In genomic region chr5:72816297-72817075, GRCh38 we compare ENCODE assay signal across 1 cellular context.
TF ChIP-seq lines count a peak whose summit lies in the region.

Gene TNPO1, plus strand, starts transcription at chr5:72816661. Its CDS starts 77 bp downstream, at chr5:72816738.

TF ChIP-seq in K562, 482 proteins besides CTCF, POLR2A, EP300 and RAD21 (continued from another document and continues in another):
- TF ChIP-seq MNT (conservative IDR thresholded peaks at IDR 0.05): peak in 1 of 2 experiments; percentile 44; a peak in 2 of 4 replicates
- TF ChIP-seq SOX6 (IDR thresholded peaks at IDR 0.05): peak; percentile 37; the same call in 1 of the 2 replicates
- 0 out of 2 replicates have a peak, but pooled peaks have one; percentile 14 for TF ChIP-seq THAP12 (CRISPR knock-in tag; IDR thresholded peaks at IDR 0.05)
- no peak for TF ChIP-seq ZNF274 (IDR thresholded peaks at IDR 0.05; ENCODE audit: borderline replicate concordance, low read depth, low read length)
- TF ChIP-seq ELK3 (CRISPR knock-in tag; IDR thresholded peaks at IDR 0.05): no peak
- no peak for TF ChIP-seq KDM2B (CRISPR knock-in tag; IDR thresholded peaks at IDR 0.05)
- no peak for TF ChIP-seq ZNF174 (CRISPR knock-in tag; IDR thresholded peaks at IDR 0.05)
- peak in 2 of 3 experiments; percentile 37 to 78; a peak in 4 of 6 replicates for TF ChIP-seq ZBTB11 (CRISPR knock-in tag; IDR thresholded peaks at IDR 0.05)
- TF ChIP-seq HSF4 (CRISPR knock-in tag; IDR thresholded peaks at IDR 0.05; ENCODE audit: borderline replicate concordance): no peak
- TF ChIP-seq RBM15 (IDR thresholded peaks at IDR 0.05; ENCODE audit: insufficient read depth, low read length): no peak
- TF ChIP-seq HCFC1 (IDR thresholded peaks at IDR 0.05; ENCODE audit: low read depth, low read length): no peak
- TF ChIP-seq TBP (optimal IDR thresholded peaks at IDR 0.05; ENCODE audit: low read depth, low read length): peak; percentile 79
- no peak for TF ChIP-seq ZBTB34 (CRISPR knock-in tag; IDR thresholded peaks at IDR 0.05)
- peak; percentile 91; the same call in 1 of the 2 replicates for TF ChIP-seq PHF8 (IDR thresholded peaks at IDR 0.05; ENCODE audit: borderline replicate concordance, low read length)
- no peak for TF ChIP-seq ZNF134 (CRISPR knock-in tag; conservative IDR thresholded peaks at IDR 0.05)
- TF ChIP-seq TEAD1 (CRISPR knock-in tag; IDR thresholded peaks at IDR 0.05): peak in 1 of 2 experiments; percentile 86; a peak in 1 of 4 replicates
- no peak for TF ChIP-seq ZNF589 (CRISPR knock-in tag; IDR thresholded peaks at IDR 0.05; ENCODE audit: low read depth)
- no peak for TF ChIP-seq ZZZ3 (IDR thresholded peaks at IDR 0.05)
- no peak for TF ChIP-seq E2F8 (IDR thresholded peaks at IDR 0.05; ENCODE audit: low read depth, partially characterized antibody)
- TF ChIP-seq SMAD3 (CRISPR knock-in tag; conservative IDR thresholded peaks at IDR 0.05): no peak
- TF ChIP-seq ZNF75A (CRISPR knock-in tag; IDR thresholded peaks at IDR 0.05): no peak
- TF ChIP-seq PHF20 (IDR thresholded peaks at IDR 0.05; ENCODE audit: partially characterized antibody): peak; percentile 75
- no peak for TF ChIP-seq NR2C2 (CRISPR knock-in tag; IDR thresholded peaks at IDR 0.05)
- peak; percentile 22; the same call in 1 of the 2 replicates for TF ChIP-seq NR2C2 (tag; IDR thresholded peaks at IDR 0.05)
- TF ChIP-seq AFF4 (CRISPR knock-in tag; IDR thresholded peaks at IDR 0.05): no peak
- peak; percentile 55; the same call in 1 of the 2 replicates for TF ChIP-seq MAX (CRISPR knock-in tag; IDR thresholded peaks at IDR 0.05)
- TF ChIP-seq SMARCA5 (IDR thresholded peaks at IDR 0.05): no peak
- no peak for TF ChIP-seq HOMEZ (CRISPR knock-in tag; IDR thresholded peaks at IDR 0.05)
- no peak for TF ChIP-seq RAD51 (IDR thresholded peaks at IDR 0.05; ENCODE audit: borderline replicate concordance, low read depth)
- no peak for TF ChIP-seq MECOM (CRISPR knock-in tag; IDR thresholded peaks at IDR 0.05)
- TF ChIP-seq THRB (CRISPR knock-in tag; conservative IDR thresholded peaks at IDR 0.05): no peak
- peak; percentile 79 for TF ChIP-seq HMGN3 (IDR thresholded peaks at IDR 0.05; ENCODE audit: borderline replicate concordance, extremely low read depth, insufficient read length, low read depth, low read length)
- TF ChIP-seq SMAD4 (CRISPR knock-in tag; conservative IDR thresholded peaks at IDR 0.05): peak; percentile 63
- TF ChIP-seq GATA2 (CRISPR knock-in tag; IDR thresholded peaks at IDR 0.05): no peak
- TF ChIP-seq RFX7 (CRISPR knock-in tag; IDR thresholded peaks at IDR 0.05): no peak
- TF ChIP-seq PHF21A (IDR thresholded peaks at IDR 0.05; ENCODE audit: borderline replicate concordance, low read depth): peak; percentile 94
- TF ChIP-seq ZNF165 (CRISPR knock-in tag; IDR thresholded peaks at IDR 0.05; ENCODE audit: borderline replicate concordance): no peak
- TF ChIP-seq ZNF561 (CRISPR knock-in tag; conservative IDR thresholded peaks at IDR 0.05): 0 out of 2 replicates have a peak, but pooled peaks have one; percentile 24
- TF ChIP-seq NFXL1 (CRISPR knock-in tag; IDR thresholded peaks at IDR 0.05): no peak
- no peak for TF ChIP-seq BDP1 (IDR thresholded peaks at IDR 0.05; ENCODE audit: insufficient read depth, insufficient read length)
- TF ChIP-seq NRF1 (conservative IDR thresholded peaks at IDR 0.05 in 1 of 2, IDR thresholded peaks at IDR 0.05 in 1 of 2): peak; percentile 84 to 87
- peak; percentile 63 for TF ChIP-seq RBM25 (IDR thresholded peaks at IDR 0.05; ENCODE audit: low read depth, low read length, severe bottlenecking)
- no peak for TF ChIP-seq LARP7 (IDR thresholded peaks at IDR 0.05)
- TF ChIP-seq ZBTB17 (CRISPR knock-in tag; IDR thresholded peaks at IDR 0.05): peak; percentile 84; the same call in 1 of the 2 replicates
- TF ChIP-seq SRSF1 (IDR thresholded peaks at IDR 0.05; ENCODE audit: low read depth, low read length): 0 out of 2 replicates have a peak, but pooled peaks have one; percentile 14
